ENCODE assay signal across 9 cellular contexts in genomic region chr1:75170006-75170405, GRCh38. TPM values are rescaled to one million over a fixed set of nuclear protein-coding genes. Genes with fewer than 3 reads are reported as not detected.
"Had no signal": no experiment of that assay in that cellular context is flagged by ENCODE, and none has a peak within 500 bp of the region (broad histone marks: within the 10 kb centered on the region; RNA-seq: fewer than 3 reads in every experiment).

No MANE protein-coding gene starts in this region.

- H3K4me3 ChIP-seq: GM12878 had no signal

- FAIRE-seq: G401.6, GM12878, GM12891, GM12892, GM18507, GM19239 had no signal

- ATAC-seq: GM12878 had no signal

- DNase-seq: GDM1, GF-D8 had no signal

RNA-seq across cellular contexts. Expression of gene LHX8, which starts 35.8 kb away (rescaled TPM):
- total RNA-seq: G401, GM12878 had no signal
- polyA plus RNA-seq: GM12878 had no signal
